In the genomic region with DNA sequence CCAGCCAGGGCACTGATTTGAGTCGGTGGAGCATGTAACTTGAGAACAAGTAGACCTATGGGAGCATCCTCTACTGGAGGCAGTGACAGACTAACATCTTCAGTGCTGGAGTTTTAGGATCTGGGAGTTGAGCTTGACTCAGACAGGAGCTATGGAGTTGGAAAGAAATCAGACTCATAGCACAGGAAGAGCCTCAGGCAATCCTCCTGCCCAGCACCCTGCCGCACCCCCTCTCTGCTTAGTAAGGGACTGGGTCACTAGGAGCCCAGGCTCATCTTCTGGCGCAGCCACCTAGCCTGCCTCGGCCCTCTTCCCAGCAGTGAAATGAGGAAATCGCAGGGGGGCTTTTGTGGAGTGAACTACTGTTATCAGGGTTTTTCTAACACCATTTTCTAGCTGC, we compare ENCODE assay signal across 10 cellular contexts. TPM values are rescaled to one million over a fixed set of nuclear protein-coding genes. Genes with fewer than 3 reads are reported as not detected.
DNase-seq lines count a peak whose midpoint lies in the region; ATAC-seq, FAIRE-seq and TF ChIP-seq lines count a peak whose summit lies in the region.
"Had no signal": no experiment of that assay in that cellular context is flagged by ENCODE, and none has a peak within 500 bp of the region (broad histone marks: within the 10 kb centered on the region; RNA-seq: fewer than 3 reads in every experiment).

No MANE protein-coding gene starts in this region.

- H3K27me3 ChIP-seq in gastroesophageal sphincter: no peaks in the 10 kb centered on the region
- no peaks in the 10 kb centered on the region for H3K27me3 ChIP-seq in upper lobe of left lung

- TF ChIP-seq EP300 in A549 (IDR thresholded peaks at IDR 0.05): no peak
- TF ChIP-seq EP300 in gastroesophageal sphincter (IDR thresholded peaks at IDR 0.05): no peak
- no peak for TF ChIP-seq EP300 in upper lobe of left lung (IDR thresholded peaks at IDR 0.05)

- CTCF ChIA-PET in A549 (lab: Yijun Ruan, JAX): interaction anchor here (0.6 to 5.8 kb wide), 8 partner anchors 10 to 318 kb away, joined by 3 to 60 read pairs (median 4); a partner anchor contains a TSS

- H3K4me3 ChIP-seq in A549 (no peak overlapping the region), gastroesophageal sphincter (no peak overlapping the region), upper lobe of left lung (no peak overlapping the region)

- POLR2A ChIA-PET in A549 (lab: Yijun Ruan, JAX): interaction anchor here (0.6 kb wide), 1 partner anchor 180 kb away, joined by 3 read pairs; no protein-coding TSS in a partner anchor

- H3K36me3 ChIP-seq in gastroesophageal sphincter (peaks cover 0 to 9% of the 10 kb centered on the region in 2 donors), upper lobe of left lung (peaks cover 0 to 20% (median 2%) of the 10 kb centered on the region in 4 donors)

- no peaks in the 10 kb centered on the region for H3K9me3 Mint-ChIP-seq in activated T-helper 1 cell treated with anti-CD3 and anti-CD28 coated beads, Interleukin-12 subunit alpha, Interleukin-12 subunit beta, Interleukin-2, Interleukin-4 antibody, amounts not matched to agents 30 ng/mL and 10 ng/mL and 1 ng/mL, durations not matched to agents 14 hours and 24 hours and 36 hours

- peak overlapping the region; percentile 15; the same call in 2 of the 3 replicates for H3K4me2 ChIP-seq in A549

- H3K27me3 Mint-ChIP-seq in activated T-helper 1 cell treated with anti-CD3 and anti-CD28 coated beads, Interleukin-12 subunit alpha, Interleukin-12 subunit beta, Interleukin-2, Interleukin-4 antibody, amounts not matched to agents 30 ng/mL and 10 ng/mL and 1 ng/mL, durations not matched to agents 14 hours and 24 hours and 36 hours (ENCODE audit: insufficient read depth): no peaks in the 10 kb centered on the region

- H3K27ac Mint-ChIP-seq in activated T-helper 1 cell treated with anti-CD3 and anti-CD28 coated beads, Interleukin-12 subunit alpha, Interleukin-12 subunit beta, Interleukin-2, Interleukin-4 antibody, amounts not matched to agents 30 ng/mL and 10 ng/mL and 1 ng/mL, durations not matched to agents 14 hours and 24 hours and 36 hours: no peak overlapping the region

- TF ChIP-seq RAD21 in A549 (conservative IDR thresholded peaks at IDR 0.05 in 1 of 2, IDR thresholded peaks at IDR 0.05 in 1 of 2): no peak

- H3K27ac ChIP-seq in A549 (no peak overlapping the region), gastroesophageal sphincter (peak overlapping the region in 3 of 4 donors; percentile 96 to 100 (median 100)), upper lobe of left lung (no peak overlapping the region)

- TF ChIP-seq POLR2A in A549 (IDR thresholded peaks at IDR 0.05; ENCODE audit: low read length): no peak
- no peak for TF ChIP-seq POLR2A in GM12891 (IDR thresholded peaks at IDR 0.05; ENCODE audit: low read depth, low read length)
- no peak for TF ChIP-seq POLR2A in gastroesophageal sphincter (IDR thresholded peaks at IDR 0.05)
- no peak for TF ChIP-seq POLR2A in upper lobe of left lung (IDR thresholded peaks at IDR 0.05)

- DNase-seq in A549 (ENCODE audit: low read depth in 1 of 2, low spot score in 1 of 2) (no peak), GM12891 (ENCODE audit: insufficient read length, low spot score) (no peak), upper lobe of left lung (no peak), NCI-H748 treated with DMSO at 0.1 percent for 48 hours (lab: John Stamatoyannopoulos, UW) (no peak)
- DNase-seq in activated T-helper 1 cell treated with anti-CD3 and anti-CD28 coated beads, Interleukin-12 subunit alpha, Interleukin-12 subunit beta, Interleukin-2, Interleukin-4 antibody, amounts not matched to agents 30 ng/mL and 10 ng/mL and 1 ng/mL, durations not matched to agents 14 hours and 24 hours and 36 hours (ENCODE audit: low spot score): no peak
- DNase-seq: activated gamma-delta T cell treated with Interleukin-2 at 50 U/mL for 16 hours, Calu3 had no signal

- peaks cover 65% of the 10 kb centered on the region for H3K36me3 Mint-ChIP-seq in activated T-helper 1 cell treated with anti-CD3 and anti-CD28 coated beads, Interleukin-12 subunit alpha, Interleukin-12 subunit beta, Interleukin-2, Interleukin-4 antibody, amounts not matched to agents 30 ng/mL and 10 ng/mL and 1 ng/mL, durations not matched to agents 14 hours and 24 hours and 36 hours (ENCODE audit: low read depth)

- 51% methylated on average over 5 of the region's 5 CpGs for WGBS in A549 (ENCODE audit: missing lambda C conversion rate)
- WGBS in gastroesophageal sphincter (ENCODE audit: low coverage in 1 of 2), 2 donors: 52 to 78% methylated on average over 4 to 5 of the region's 5 CpGs
- 79% methylated on average over 4 to 5 of the region's 5 CpGs for WGBS in upper lobe of left lung, 2 donors

- intact Hi-C loops in activated T-helper 1 cell treated with anti-CD3 and anti-CD28 coated beads, Interleukin-12 subunit alpha, Interleukin-12 subunit beta, Interleukin-2, Interleukin-4 antibody, amounts not matched to agents 30 ng/mL and 10 ng/mL and 1 ng/mL, durations not matched to agents 14 hours and 24 hours and 36 hours (cut with micrococcal nuclease): no loop called here

- ATAC-seq in A549: no peak
- no peak for ATAC-seq in gastroesophageal sphincter
- no peak for ATAC-seq in HG02798 (IDR thresholded peaks at IDR 0.05; ENCODE audit: poor library complexity, unreplicated experiment)
- ATAC-seq in upper lobe of left lung (ENCODE audit: low FRiP score in 2 of 2): no peak
- no peak for ATAC-seq in HG03565 (IDR thresholded peaks at IDR 0.05; ENCODE audit: unreplicated experiment)

- H3K9me3 ChIP-seq in A549: no peaks in the 10 kb centered on the region
- H3K9me3 ChIP-seq in gastroesophageal sphincter: no peaks in the 10 kb centered on the region
- no peaks in the 10 kb centered on the region for H3K9me3 ChIP-seq in upper lobe of left lung

- peak overlapping the region; percentile 91 for H3K4me3 Mint-ChIP-seq in activated T-helper 1 cell treated with anti-CD3 and anti-CD28 coated beads, Interleukin-12 subunit alpha, Interleukin-12 subunit beta, Interleukin-2, Interleukin-4 antibody, amounts not matched to agents 30 ng/mL and 10 ng/mL and 1 ng/mL, durations not matched to agents 14 hours and 24 hours and 36 hours

- FAIRE-seq in A549 (lab: Jason Lieb, UNC) (no peak), GM12891 (lab: Jason Lieb, UNC) (no peak)

- no peak for TF ChIP-seq CTCF in A549 (IDR thresholded peaks at IDR 0.05)
- no peak for TF ChIP-seq CTCF in gastroesophageal sphincter (IDR thresholded peaks at IDR 0.05)
- TF ChIP-seq CTCF in upper lobe of left lung (IDR thresholded peaks at IDR 0.05): no peak

- H3K4me1 Mint-ChIP-seq in activated T-helper 1 cell treated with anti-CD3 and anti-CD28 coated beads, Interleukin-12 subunit alpha, Interleukin-12 subunit beta, Interleukin-2, Interleukin-4 antibody, amounts not matched to agents 30 ng/mL and 10 ng/mL and 1 ng/mL, durations not matched to agents 14 hours and 24 hours and 36 hours (ENCODE audit: low read depth): peaks cover 71% of the 10 kb centered on the region

- H3K4me1 ChIP-seq in A549 (peaks cover 20% of the 10 kb centered on the region), gastroesophageal sphincter (peaks cover 0 to 74% (median 37%) of the 10 kb centered on the region in 3 donors), upper lobe of left lung (peaks cover 13 to 55% (median 42%) of the 10 kb centered on the region in 4 donors)

TF ChIP-seq in A549, 52 proteins besides CTCF, POLR2A, EP300 and RAD21:
- no peak for TF ChIP-seq GATA3 (IDR thresholded peaks at IDR 0.05; ENCODE audit: borderline replicate concordance)
- no peak for TF ChIP-seq MYC (IDR thresholded peaks at IDR 0.05; ENCODE audit: borderline replicate concordance, low read length)
- TF ChIP-seq CBX8 (IDR thresholded peaks at IDR 0.05): no peak
- no peak for TF ChIP-seq EHF (CRISPR knock-in tag; IDR thresholded peaks at IDR 0.05)

TF ChIP-seq in GM12891, 5 proteins besides CTCF, POLR2A, EP300 and RAD21:
- TF ChIP-seq PAX5 (IDR thresholded peaks at IDR 0.05; ENCODE audit: insufficient read depth, low read length, severe bottlenecking): no peak
- TF ChIP-seq POLR2AphosphoS5 (IDR thresholded peaks at IDR 0.05; ENCODE audit: low read depth, low read length): 0 out of 2 replicates have a peak, but pooled peaks have one; percentile 40
- no peak for TF ChIP-seq SPI1 (IDR thresholded peaks at IDR 0.05; ENCODE audit: low read depth, low read length)
- no peak for TF ChIP-seq TAF1 (IDR thresholded peaks at IDR 0.05; ENCODE audit: low read depth, low read length)
- no peak for TF ChIP-seq POU2F2 (IDR thresholded peaks at IDR 0.05; ENCODE audit: low read depth, low read length)

RNA-seq across cellular contexts. Expression of a gene that starts 3.6 kb away (rescaled TPM):
- 1.2 and 1.5 TPM in 2 replicates for polyA plus RNA-seq in A549 (2011; rRNA removed)
- polyA plus RNA-seq in A549 (2012; cell fraction: cytosol; rRNA removed): 3.5 and 4.8 TPM in 2 replicates
- 7.4 and 9.1 TPM in 2 replicates for polyA plus RNA-seq in A549 (2012; cell fraction: nucleus; rRNA removed)
- polyA plus RNA-seq in A549 (2017; fragmentation: RNase III; extraction: RNeasy Plus Mini Kit Qiagen cat#74134 plus additional on column Dnase treatment): 4.0 to 4.4 TPM (median 4.2 TPM) in 3 replicates
- 0.79 and 1.6 TPM in 2 replicates for polyA minus RNA-seq in A549 (2011; rRNA and poly(A)+ RNA removed)
- 54.4 TPM for polyA plus RNA-seq in GM12891 (2012; ENCODE audit: low read depth, missing spikeins)
- total RNA-seq in activated T-helper 1 cell treated with anti-CD3 and anti-CD28 coated beads, Interleukin-12 subunit alpha, Interleukin-12 subunit beta, Interleukin-2, Interleukin-4 antibody, amounts not matched to agents 30 ng/mL and 10 ng/mL and 1 ng/mL, durations not matched to agents 14 hours and 24 hours and 36 hours: 233 and 240 TPM in 2 replicates
- total RNA-seq in gastroesophageal sphincter: 10 to 100 TPM; 40.0 to 98.5 (median 53.9) TPM
- 10 to 100 TPM; 18.6 to 57.2 (median 39.7) TPM for total RNA-seq in upper lobe of left lung

RNA-seq across cellular contexts. Expression of a gene that starts 35.0 kb away (rescaled TPM):
- polyA plus RNA-seq in A549 (2011; rRNA removed): 0.20 and 0.28 TPM in 2 replicates
- polyA plus RNA-seq in A549 (2012; cell fraction: cytosol; rRNA removed): 0.81 and 1.4 TPM in 2 replicates
- 1.2 and 2.5 TPM in 2 replicates for polyA plus RNA-seq in A549 (2012; cell fraction: nucleus; rRNA removed)
- polyA plus RNA-seq in A549 (2017; fragmentation: RNase III; extraction: RNeasy Plus Mini Kit Qiagen cat#74134 plus additional on column Dnase treatment): 0.44 to 0.60 TPM (median 0.51 TPM) in 3 replicates
- 0.17 TPM in 1 of 2 replicates, not detected in the other for polyA minus RNA-seq in A549 (2011; rRNA and poly(A)+ RNA removed)
- 0.60 TPM for polyA plus RNA-seq in GM12891 (2012; ENCODE audit: low read depth, missing spikeins)
- total RNA-seq in activated T-helper 1 cell treated with anti-CD3 and anti-CD28 coated beads, Interleukin-12 subunit alpha, Interleukin-12 subunit beta, Interleukin-2, Interleukin-4 antibody, amounts not matched to agents 30 ng/mL and 10 ng/mL and 1 ng/mL, durations not matched to agents 14 hours and 24 hours and 36 hours: 0.54 and 0.75 TPM in 2 replicates
- total RNA-seq in gastroesophageal sphincter: not detected
- 1 to 10 TPM in 2 of 6 donors, under 1 TPM in 1, not detected in 3; 0.61 to 2.6 (median 1.1) TPM for total RNA-seq in upper lobe of left lung

Comparison
In these comparisons a context has a peak if more than half of its experiments do, and no peak if none do; other contexts are left out.
1. H3K27ac ChIP-seq: peak in gastroesophageal sphincter (3 of 4); none in A549 (0 of 2) and upper lobe of left lung (0 of 4).